20 cellular contexts compared by ENCODE assay signal in the genomic region with DNA sequence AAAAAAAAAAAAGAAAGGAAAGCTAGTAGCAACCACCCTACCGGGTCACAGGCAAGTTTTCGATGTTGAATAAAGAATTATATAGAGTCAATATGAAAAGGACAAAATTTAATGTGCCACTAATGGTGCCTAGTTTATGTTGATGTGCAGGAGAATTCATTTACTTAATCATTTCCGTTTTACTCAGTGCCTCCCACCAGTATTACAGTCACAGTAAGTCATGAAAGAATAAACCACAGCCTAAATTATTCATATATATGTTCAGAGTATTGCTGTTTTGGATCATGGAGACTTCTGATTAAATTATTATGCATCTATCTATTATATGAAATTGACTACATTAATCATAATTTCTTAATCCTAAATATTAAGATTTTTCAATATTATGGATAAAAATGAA. TPM values are rescaled to one million over a fixed set of nuclear protein-coding genes. Genes with fewer than 3 reads are reported as not detected.
DNase-seq lines count a peak whose midpoint lies in the region; ATAC-seq, FAIRE-seq and TF ChIP-seq lines count a peak whose summit lies in the region.
"Had no signal": no experiment of that assay in that cellular context is flagged by ENCODE, and none has a peak within 500 bp of the region (broad histone marks: within the 10 kb centered on the region; RNA-seq: fewer than 3 reads in every experiment).

No MANE protein-coding gene starts in this region.

- peak; percentile 61 to 78 for ATAC-seq in activated CD4-positive, CD25-positive, alpha-beta regulatory T cell treated with anti-CD3 and anti-CD28 coated beads, Interleukin-2, amount 50 U/mL, for 24 hours
- ATAC-seq in GM21737 (IDR thresholded peaks at IDR 0.05; ENCODE audit: unreplicated experiment): no peak

- WGBS in small intestine, 3 donors: 87 to 93% (median 91%) methylated on average over 3 of the region's 3 CpGs

- no peak overlapping the region for H2AFZ ChIP-seq in OCI-LY3 (ENCODE audit: low read depth, low read length)

- peaks cover 3% of the 10 kb centered on the region for H3K36me3 ChIP-seq in OCI-LY3 (replicated peaks; ENCODE audit: low read depth, low read length)
- no peaks in the 10 kb centered on the region for H3K36me3 ChIP-seq in small intestine (ENCODE audit: control insufficient read depth in 2 of 2, insufficient read depth in 2 of 2, low read length in 2 of 2)

- H3K9me3 ChIP-seq in OCI-LY3 (ENCODE audit: insufficient read depth, low read length): peaks cover 5% of the 10 kb centered on the region; the same call in 1 of the 2 replicates
- no peaks in the 10 kb centered on the region for H3K9me3 ChIP-seq in small intestine (ENCODE audit: control insufficient read depth, low read depth)

- peak overlapping the region; percentile 40 for H3K4me3 ChIP-seq in OCI-LY3 (ENCODE audit: low read length)
- no peak overlapping the region for H3K4me3 ChIP-seq in small intestine (ENCODE audit: low read depth in 1 of 2, low read length in 2 of 2)
- H3K4me3 ChIP-seq: BLaER1 treated with 17β-estradiol and CSF1 and Interleukin-3, amounts not matched to agents 10 nM and 100 nM had no signal

- peaks cover 5% of the 10 kb centered on the region for H3K79me2 ChIP-seq in OCI-LY3 (ENCODE audit: low read length)

- H3K36me3 Mint-ChIP-seq in osteocyte (ENCODE audit: unreplicated experiment): peaks cover 14% of the 10 kb centered on the region
- H3K36me3 Mint-ChIP-seq: CD4-positive, CD25-positive, alpha-beta regulatory T cell had no signal

- peaks cover 2% of the 10 kb centered on the region for H3K4me1 Mint-ChIP-seq in osteocyte (ENCODE audit: unreplicated experiment)
- H3K4me1 Mint-ChIP-seq: CD4-positive, CD25-positive, alpha-beta regulatory T cell had no signal

- H3K4me3 Mint-ChIP-seq in osteocyte (ENCODE audit: unreplicated experiment): no peak overlapping the region
- H3K4me3 Mint-ChIP-seq: CD4-positive, CD25-positive, alpha-beta regulatory T cell had no signal

- no peak overlapping the region for H3K27ac Mint-ChIP-seq in osteocyte (ENCODE audit: unreplicated experiment)
- H3K27ac Mint-ChIP-seq: CD4-positive, CD25-positive, alpha-beta regulatory T cell had no signal

- peak overlapping the region; percentile 55 for H3K4me2 ChIP-seq in OCI-LY3 (ENCODE audit: low read length)
- H3K4me2 ChIP-seq: BLaER1 treated with 17β-estradiol and CSF1 and Interleukin-3, amounts not matched to agents 10 nM and 100 nM had no signal

- no peak overlapping the region for H3K27ac ChIP-seq in OCI-LY3 (ENCODE audit: low read length)
- no peak overlapping the region for H3K27ac ChIP-seq in small intestine (ENCODE audit: low read depth in 1 of 2, low read length in 1 of 2)
- H3K27ac ChIP-seq: 22Rv1; BLaER1 treated with 17β-estradiol and CSF1 and Interleukin-3, amounts not matched to agents 10 nM and 100 nM had no signal

- FAIRE-seq in endometrium (lab: Jason Lieb, UNC) (peak; percentile 54), small intestine (lab: Jason Lieb, UNC) (peak; percentile 64)
- FAIRE-seq: G401.6, GM12892, GM19239, H54 had no signal

- no peak overlapping the region for H3K9ac ChIP-seq in OCI-LY3 (ENCODE audit: low read length)
- H3K9ac ChIP-seq: BLaER1 treated with 17β-estradiol and CSF1 and Interleukin-3, amounts not matched to agents 10 nM and 100 nM had no signal

- no peak for DNase-seq in activated CD4-positive, CD25-positive, alpha-beta regulatory T cell treated with anti-CD3 and anti-CD28 coated beads, Interleukin-2, amount 50 U/mL, for 72 hours
- no peak for DNase-seq in small intestine
- no peak for DNase-seq in Kasumi-1 (lab: John Stamatoyannopoulos, UW)
- no peak for DNase-seq in osteocyte (ENCODE audit: extremely low spot score, unreplicated experiment)
- DNase-seq: ACHN; CD4-positive, CD25-positive, alpha-beta regulatory T cell; DMS 273 treated with DMSO at 0.1 percent for 48 hours; DMS79; EL; IMR-90 had no signal

- H3K4me1 ChIP-seq in OCI-LY3 (ENCODE audit: low read length) (peaks cover 45% of the 10 kb centered on the region), small intestine (ENCODE audit: control insufficient read depth in 2 of 2, insufficient read depth in 1 of 2, low read depth in 1 of 2, low read length in 1 of 2) (no peaks in the 10 kb centered on the region)

- H4K20me1 ChIP-seq in OCI-LY3 (ENCODE audit: insufficient read depth, low read length): no peaks in the 10 kb centered on the region

- peaks cover 16% of the 10 kb centered on the region for H3K9me3 Mint-ChIP-seq in osteocyte (ENCODE audit: unreplicated experiment)

- H3K27me3 Mint-ChIP-seq in osteocyte (ENCODE audit: unreplicated experiment): no peaks in the 10 kb centered on the region

- H3K27me3 ChIP-seq in OCI-LY3 (ENCODE audit: low read depth, low read length): no peaks in the 10 kb centered on the region
- no peaks in the 10 kb centered on the region for H3K27me3 ChIP-seq in small intestine (ENCODE audit: control insufficient read depth in 2 of 2, insufficient read depth in 2 of 2, low read length in 2 of 2)
- H3K27me3 ChIP-seq: BLaER1 treated with 17β-estradiol and CSF1 and Interleukin-3, amounts not matched to agents 10 nM and 100 nM had no signal

- TF ChIP-seq CTCF in OCI-LY3 (IDR thresholded peaks at IDR 0.05; ENCODE audit: low read depth, low read length): no peak
- TF ChIP-seq CTCF in osteocyte (IDR thresholded peaks at IDR 0.05): no peak

RNA-seq across cellular contexts. Expression of a gene that starts 35.3 kb away (rescaled TPM):
- 10 to 100 TPM; 19.7 to 44.7 (median 25.1) TPM for polyA plus RNA-seq in small intestine
- total RNA-seq in osteocyte: 60.9 and 63.3 TPM in 2 replicates
